In genomic region chr4:69115151-69115850, GRCh38 we compare ENCODE assay signal across 12 cellular contexts. TPM values are rescaled to one million over a fixed set of nuclear protein-coding genes. Genes with fewer than 3 reads are reported as not detected.
"Had no signal": no experiment of that assay in that cellular context is flagged by ENCODE, and none has a peak within 500 bp of the region (broad histone marks: within the 10 kb centered on the region; RNA-seq: fewer than 3 reads in every experiment).

No MANE protein-coding gene starts in this region.

RNA-seq across cellular contexts. Expression of gene UGT2B7, which starts 19.0 kb away (rescaled TPM):
- total RNA-seq: activated CD4-positive, alpha-beta memory T cell treated with anti-CD3 and anti-CD28 coated beads, Interleukin-2, amount 10 ng/mL, durations not matched to agents 7 days and 5 days; activated CD4-positive, alpha-beta T cell treated with anti-CD3 and anti-CD28 coated beads for 36 hours; activated CD4-positive, alpha-beta T cell treated with anti-CD3 and anti-CD28 coated beads, Interleukin-2, amount 10 ng/mL, durations not matched to agents 7 days and 5 days; activated CD8-positive, alpha-beta memory T cell treated with anti-CD3 and anti-CD28 coated beads, Interleukin-2, amount 10 ng/mL, durations not matched to agents 7 days and 5 days; activated CD8-positive, alpha-beta T cell treated with anti-CD3 and anti-CD28 coated beads, Interleukin-2, amount 10 ng/mL, durations not matched to agents 7 days and 5 days; activated naive CD4-positive, alpha-beta T cell treated with anti-CD3 and anti-CD28 coated beads for 36 hours; activated naive CD4-positive, alpha-beta T cell treated with anti-CD3 and anti-CD28 coated beads, Interleukin-2, amount 50 U/mL, for 72 hours; activated naive CD8-positive, alpha-beta T cell treated with anti-CD3 and anti-CD28 coated beads for 36 hours; activated T-helper 2 cell treated with anti-CD3 and anti-CD28 coated beads, Interferon-gamma antibody, Interleukin-2, Interleukin-4, amounts not matched to agents 10 μg/mL and 5 μg/mL and 100 μg/mL, durations not matched to agents 14 hours and 24 hours and 36 hours; aorta; cardiac septum; WTC11 had no signal
